In the genomic region with DNA sequence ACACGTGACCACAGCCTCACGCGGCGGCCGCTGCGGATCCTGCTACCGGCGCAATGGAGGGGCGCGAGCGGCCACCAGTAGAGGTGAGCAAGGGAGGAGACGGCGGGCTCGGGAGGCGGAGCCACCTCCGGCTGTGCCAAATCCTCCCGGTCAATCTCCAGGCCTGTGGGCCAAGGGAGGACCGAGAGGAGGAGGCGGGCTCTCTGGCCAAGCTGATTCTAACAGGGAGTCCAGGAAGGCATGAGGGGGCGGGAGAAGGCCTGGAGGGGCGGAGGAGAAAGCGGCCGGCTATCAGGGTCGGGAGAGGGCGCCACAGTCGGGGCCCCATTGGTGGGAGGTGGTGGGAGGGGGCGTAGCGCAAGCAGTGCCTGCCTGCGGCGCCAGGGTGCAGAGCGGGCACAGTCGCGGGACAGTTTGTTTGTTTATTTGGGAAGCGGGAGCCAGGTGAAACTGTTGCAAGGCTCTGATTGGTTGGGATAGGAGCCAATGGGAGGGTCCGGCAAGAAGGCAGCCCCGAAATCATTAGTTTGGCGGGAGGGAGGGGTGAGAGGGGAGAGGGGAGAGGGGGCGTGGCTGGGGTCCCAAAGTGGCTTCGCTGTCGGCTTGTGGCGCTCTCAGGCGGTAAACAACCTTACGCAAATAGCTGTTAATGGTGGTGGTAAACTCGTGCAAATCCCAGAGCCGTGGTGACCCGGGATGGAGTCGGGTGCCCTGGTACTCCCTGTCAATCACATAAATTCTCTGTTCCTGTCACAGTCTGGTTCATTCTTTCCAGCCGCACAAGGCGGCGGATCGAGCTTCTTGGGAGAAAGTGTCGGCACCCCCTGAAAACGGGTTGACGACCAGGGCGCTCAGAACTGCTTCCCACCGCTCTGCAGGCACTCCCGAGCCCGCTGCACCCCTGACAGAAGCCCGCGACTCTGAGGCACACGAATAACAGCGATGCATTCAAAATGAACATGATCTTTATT, we compare ENCODE assay signal across 8 cellular contexts. TPM values are rescaled to one million over a fixed set of nuclear protein-coding genes. Genes with fewer than 3 reads are reported as not detected.
DNase-seq lines count a peak whose midpoint lies in the region; ATAC-seq and TF ChIP-seq lines count a peak whose summit lies in the region.

A gene (minus strand): TSS at position 55 of the 971 bp plus-strand sequence.

- H3K9me3 ChIP-seq in body of pancreas (no peaks in the 10 kb centered on the region), liver (ENCODE audit: control insufficient read depth in 4 of 4, low read length in 3 of 4) (peaks cover 0 to 2% (median 0%) of the 10 kb centered on the region in 4 donors)

- no peak for TF ChIP-seq RAD21 in liver (IDR thresholded peaks at IDR 0.05)

- no peak within 1 kb of the TSS for H3K9ac ChIP-seq in liver (ENCODE audit: low read depth in 1 of 2, low read length in 2 of 2)

- TF ChIP-seq CTCF in body of pancreas (IDR thresholded peaks at IDR 0.05): no peak
- TF ChIP-seq CTCF in liver (IDR thresholded peaks at IDR 0.05; ENCODE audit: low read depth, low read length, missing input control): no peak

- 1 to 3% methylated on average over 6 to 46 of the region's 62 CpGs for WGBS in body of pancreas, 2 donors
- 5% methylated on average over 62 of the region's 62 CpGs for WGBS in liver
- 2% methylated on average over 62 of the region's 62 CpGs for WGBS in urinary bladder

- intact Hi-C loops in body of pancreas (cut with DNase I): no loop called here

- H3K27me3 ChIP-seq in ACC112 (ENCODE audit: insufficient read depth, low read length) (peaks cover 93% of the 10 kb centered on the region), body of pancreas (peaks cover 0 to 3% of the 10 kb centered on the region in 2 donors), liver (ENCODE audit: control insufficient read depth in 4 of 4, insufficient read depth in 4 of 4, low read length in 3 of 4) (peaks cover 0 to 16% (median 2%) of the 10 kb centered on the region in 4 donors)

- H3K79me2 ChIP-seq in ACC112 (ENCODE audit: control insufficient read depth, insufficient read depth, low read length, unreplicated experiment): no peaks in the 10 kb centered on the region

- ATAC-seq in HG02759 (IDR thresholded peaks at IDR 0.05; ENCODE audit: unreplicated experiment) (peak; percentile 36), body of pancreas (peak; percentile 33), HG02840 (IDR thresholded peaks at IDR 0.05; ENCODE audit: low FRiP score, unreplicated experiment) (no peak), HG02763 (IDR thresholded peaks at IDR 0.05; ENCODE audit: unreplicated experiment) (no peak)

- no peak for TF ChIP-seq POLR2A in body of pancreas (IDR thresholded peaks at IDR 0.05)

- peak within 1 kb of the TSS; percentile 14 for H2AFZ ChIP-seq in ACC112 (ENCODE audit: low read length, unreplicated experiment)

- no peaks in the 10 kb centered on the region for H3K36me3 ChIP-seq in ACC112 (ENCODE audit: insufficient read depth, low read length)
- H3K36me3 ChIP-seq in body of pancreas (replicated peaks in 1 of 2; ENCODE audit: insufficient read depth in 1 of 2, low read depth in 2 of 2): no peaks in the 10 kb centered on the region
- no peaks in the 10 kb centered on the region for H3K36me3 ChIP-seq in liver (ENCODE audit: control insufficient read depth in 4 of 4, insufficient read depth in 3 of 4, low read depth in 1 of 4, low read length in 3 of 4)
- no peaks in the 10 kb centered on the region for H3K36me3 ChIP-seq in urinary bladder (ENCODE audit: insufficient read depth)

- H3K27ac ChIP-seq in ACC112 (ENCODE audit: low read depth, low read length) (no peak within 1 kb of the TSS), body of pancreas (no peak within 1 kb of the TSS), liver (ENCODE audit: low read depth in 1 of 2, low read length in 2 of 2) (no peak within 1 kb of the TSS), urinary bladder (ENCODE audit: low read depth) (no peak within 1 kb of the TSS)

- DNase-seq in body of pancreas (peak; percentile 5 to 35 (median 20)), mesenteric fat pad (ENCODE audit: low spot score) (no peak)

- peak within 1 kb of the TSS; percentile 66 for H3K4me3 ChIP-seq in ACC112 (ENCODE audit: low read depth, low read length)
- no peak within 1 kb of the TSS for H3K4me3 ChIP-seq in body of pancreas
- peak within 1 kb of the TSS; percentile 23 to 36 (median 30) for H3K4me3 ChIP-seq in liver (ENCODE audit: low read depth in 1 of 3, low read length in 3 of 3)
- H3K4me3 ChIP-seq in urinary bladder (ENCODE audit: low read depth, low read length): peak within 1 kb of the TSS; percentile 39

- H3K4me1 ChIP-seq in ACC112 (ENCODE audit: control insufficient read depth, insufficient read depth, low read length, unreplicated experiment) (no peaks in the 10 kb centered on the region), body of pancreas (peaks cover 23% of the 10 kb centered on the region), liver (ENCODE audit: control insufficient read depth in 4 of 4, insufficient read depth in 4 of 4, low read length in 3 of 4) (peaks cover 2 to 8% (median 4%) of the 10 kb centered on the region in 4 donors), urinary bladder (ENCODE audit: insufficient read depth) (no peaks in the 10 kb centered on the region)

TF ChIP-seq in liver, 16 proteins besides CTCF, POLR2A, EP300 and RAD21:
- no peak for TF ChIP-seq HNF4A (conservative IDR thresholded peaks at IDR 0.05)
- TF ChIP-seq, protein P1, sequence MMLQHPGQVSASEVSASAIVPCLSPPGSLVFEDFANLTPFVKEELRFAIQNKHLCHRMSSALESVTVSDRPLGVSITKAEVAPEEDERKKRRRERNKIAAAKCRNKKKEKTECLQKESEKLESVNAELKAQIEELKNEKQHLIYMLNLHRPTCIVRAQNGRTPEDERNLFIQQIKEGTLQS (IDR thresholded peaks at IDR 0.05): no peak
TF ChIP-seq in liver: peak in this region for 0.

RNA-seq across cellular contexts. Expression of the gene that starts here (rescaled TPM):
- total RNA-seq in body of pancreas: under 1 TPM in 1 of 2 donors, not detected in 1; 0.26 TPM
- total RNA-seq in liver: not detected
- polyA plus RNA-seq in liver: not detected
- total RNA-seq in urinary bladder: 0.26 TPM
- not detected for polyA plus RNA-seq in urinary bladder
- not detected for total RNA-seq in mesenteric fat pad

Comparison
In these comparisons a context has a peak if more than half of its experiments do, and no peak if none do; other contexts are left out.
1. Peak in DNase-seq and ATAC-seq in body of pancreas; RNA of the gene not detected or under 1 TPM.
2. H3K4me3 ChIP-seq: peak in ACC112 (single experiment), liver (3 of 3) and urinary bladder (single experiment); none in body of pancreas (0 of 2).